In the genomic region with DNA sequence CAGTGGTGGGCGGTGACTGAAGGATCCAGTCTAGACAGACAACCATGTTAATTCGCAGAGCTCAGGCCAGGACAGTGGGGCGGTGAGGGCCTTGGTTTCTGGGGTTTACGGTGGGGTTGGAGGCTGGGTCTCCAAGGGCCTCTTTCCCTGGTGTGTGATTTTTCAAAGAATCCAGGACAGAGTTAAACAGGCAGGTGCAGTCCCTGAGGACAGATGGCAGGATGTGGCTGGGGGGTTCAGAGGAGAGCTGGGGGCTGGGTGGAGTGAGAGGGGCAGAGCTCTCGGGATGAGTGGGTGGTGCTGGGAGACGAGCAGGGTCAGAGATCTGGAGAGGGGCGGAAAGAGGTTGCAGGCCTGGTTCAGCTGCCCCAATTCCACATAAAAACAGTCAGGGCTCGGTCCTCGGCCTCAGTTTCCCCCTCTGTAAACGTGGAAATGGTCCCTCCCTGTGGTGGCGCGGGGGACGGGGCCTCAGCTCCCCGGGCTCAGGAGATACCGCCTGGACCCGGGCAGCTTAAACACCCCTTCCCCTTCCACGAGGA, we compare ENCODE assay signal across 8 cellular contexts.
A peak's percentile ranks its signal among the peaks of the same experiment; 100 is the strongest.
DNase-seq lines count a peak whose midpoint lies in the region; ATAC-seq, FAIRE-seq and TF ChIP-seq lines count a peak whose summit lies in the region.

No MANE protein-coding gene starts in this region.

- peak overlapping the region; percentile 65 for H3K4me2 ChIP-seq in Loucy (ENCODE audit: low read depth, low read length, poor library complexity, severe bottlenecking)
- peak overlapping the region; percentile 53 for H3K4me2 ChIP-seq in endothelial cell of umbilical vein (ENCODE audit: insufficient read depth, low read length)
- peak overlapping the region; percentile 91 for H3K4me2 ChIP-seq in parathyroid adenoma (ENCODE audit: low read length)

- dilution Hi-C loops in endothelial cell of umbilical vein (cut with MboI; ENCODE audit: extremely low pct_ligation_motif_present, low sequenced_read_pairs), result no loop called here

- no peak for DNase-seq in GM12865 (ENCODE audit: low read depth)
- DNase-seq in endothelial cell of umbilical vein (ENCODE audit: low read depth, low spot score), result no peak
- DNase-seq in COR-L47 (lab: John Stamatoyannopoulos, UW), result no peak
- no peak for DNase-seq in RCC 7860 (ENCODE audit: low spot score)

- FAIRE-seq in endothelial cell of umbilical vein (lab: Jason Lieb, UNC) (no peak), RCC 7860 (lab: Jason Lieb, UNC) (no peak)

- CTCF ChIA-PET in endothelial cell of umbilical vein (lab: Charles Lee), result interaction anchor here (0.6 to 2.7 kb wide), 59 partner anchors 8 to 1091 kb away, joined by 3 to 35 read pairs (median 4); partner anchors contain the start of gene MVB12B

- no peaks in the 10 kb centered on the region for H3K36me3 ChIP-seq in Loucy (ENCODE audit: insufficient read depth, low read length)
- no peaks in the 10 kb centered on the region for H3K36me3 ChIP-seq in endothelial cell of umbilical vein (ENCODE audit: control insufficient read depth in 2 of 2, extremely low read depth in 1 of 2, insufficient read depth in 2 of 2, low read length in 2 of 2)
- H3K36me3 ChIP-seq in parathyroid adenoma (ENCODE audit: control insufficient read depth, insufficient read depth, low read length), result no peaks in the 10 kb centered on the region

- no peaks in the 10 kb centered on the region for H3K9me1 ChIP-seq in endothelial cell of umbilical vein (replicated peaks; ENCODE audit: control insufficient read depth, extremely low read depth, insufficient read depth, low read length)

- POLR2A ChIA-PET in endothelial cell of umbilical vein (lab: Charles Lee), result interaction anchor here (0.7 kb wide), 1 partner anchor 983 kb away, joined by 5 read pairs; no protein-coding TSS in a partner anchor

- H3K9me3 ChIP-seq in Loucy (ENCODE audit: insufficient read depth, low read depth, low read length) (no peaks in the 10 kb centered on the region), endothelial cell of umbilical vein (replicated peaks; ENCODE audit: control insufficient read depth, insufficient read depth, low read length) (no peaks in the 10 kb centered on the region), parathyroid adenoma (ENCODE audit: control insufficient read depth, low read length) (no peaks in the 10 kb centered on the region)

- intact Hi-C loops in endothelial cell of umbilical vein (cut with micrococcal nuclease), result loop anchor here (5.0 to 10.0 kb wide), 3 partner anchors 340 to 1085 kb away; partner anchors contain the start of gene PBX3

- H3K79me2 ChIP-seq in Loucy (ENCODE audit: insufficient read depth, low read length) (no peaks in the 10 kb centered on the region), endothelial cell of umbilical vein (ENCODE audit: control insufficient read depth, insufficient read depth, low read length) (no peaks in the 10 kb centered on the region), parathyroid adenoma (no peaks in the 10 kb centered on the region)

- H3K27me3 ChIP-seq in Loucy (ENCODE audit: insufficient read depth, low read length, poor library complexity, severe bottlenecking) (no peaks in the 10 kb centered on the region), endothelial cell of umbilical vein (ENCODE audit: control insufficient read depth in 2 of 2, insufficient read depth in 2 of 2, low read length in 2 of 2) (no peaks in the 10 kb centered on the region), parathyroid adenoma (ENCODE audit: control insufficient read depth, insufficient read depth, low read length) (no peaks in the 10 kb centered on the region)

- H2AFZ ChIP-seq in Loucy (ENCODE audit: low read length), result peak overlapping the region; percentile 89
- peak overlapping the region; percentile 62 for H2AFZ ChIP-seq in endothelial cell of umbilical vein (ENCODE audit: low read depth, low read length)
- H2AFZ ChIP-seq in parathyroid adenoma, result peak overlapping the region; percentile 85

- no peaks in the 10 kb centered on the region for H3F3A ChIP-seq in Loucy (ENCODE audit: low read depth)

- H3K9ac ChIP-seq in Loucy (ENCODE audit: low read depth, low read length, poor library complexity, severe bottlenecking) (peak overlapping the region; percentile 58), endothelial cell of umbilical vein (replicated peaks; ENCODE audit: extremely low read depth, insufficient read depth, low read length) (peak overlapping the region; percentile 93), parathyroid adenoma (no peak overlapping the region)

- no peak for ATAC-seq in HG02938 (IDR thresholded peaks at IDR 0.05; ENCODE audit: unreplicated experiment)
- no peak for ATAC-seq in HG03196 (IDR thresholded peaks at IDR 0.05; ENCODE audit: unreplicated experiment)

- H3K4me1 ChIP-seq in Loucy (ENCODE audit: insufficient read depth, low read length, poor library complexity, severe bottlenecking) (peaks cover 2% of the 10 kb centered on the region), endothelial cell of umbilical vein (ENCODE audit: control insufficient read depth, extremely low read depth, insufficient read depth, low read length) (peaks cover 3% of the 10 kb centered on the region), parathyroid adenoma (no peaks in the 10 kb centered on the region)

- H3K27ac ChIP-seq in endothelial cell of umbilical vein (ENCODE audit: insufficient read depth, low read depth, low read length), result no peak overlapping the region
- no peak overlapping the region for H3K27ac ChIP-seq in parathyroid adenoma

- no peak for TF ChIP-seq POLR2A in endothelial cell of umbilical vein (IDR thresholded peaks at IDR 0.05; ENCODE audit: low read depth, low read length)

- no peak for TF ChIP-seq CTCF in GM12865 (IDR thresholded peaks at IDR 0.05; ENCODE audit: insufficient read depth, low read depth, low read length, missing control alignments)
- no peak for TF ChIP-seq CTCF in Loucy (conservative IDR thresholded peaks at IDR 0.05; ENCODE audit: low read length)
- TF ChIP-seq CTCF in endothelial cell of umbilical vein (IDR thresholded peaks at IDR 0.05; ENCODE audit: extremely low read depth in 1 of 2, insufficient read depth in 1 of 2, low read depth in 1 of 2, low read length in 2 of 2), result no peak
- no peak for TF ChIP-seq CTCF in parathyroid adenoma (IDR thresholded peaks at IDR 0.05)

- no peaks in the 10 kb centered on the region for H3K9me2 ChIP-seq in Loucy (replicated peaks; ENCODE audit: low read depth, low read length)

- H4K20me1 ChIP-seq in Loucy (ENCODE audit: insufficient read depth, low read length, poor library complexity, severe bottlenecking) (no peaks in the 10 kb centered on the region), endothelial cell of umbilical vein (replicated peaks; ENCODE audit: control insufficient read depth, extremely low read depth, insufficient read depth, low read length) (no peaks in the 10 kb centered on the region)

- TSS peak; percentile 31 for BruUV-seq in endothelial cell of umbilical vein (replicated peaks; lab: Mats Ljungman, UMichigan)

- H3K4me3 ChIP-seq in GM12865 (ENCODE audit: low read depth, low read length), result peak overlapping the region; percentile 48
- H3K4me3 ChIP-seq in Loucy (ENCODE audit: low read length, poor library complexity, severe bottlenecking), result peak overlapping the region; percentile 71
- peak overlapping the region; percentile 21 to 62 (median 40) for H3K4me3 ChIP-seq in endothelial cell of umbilical vein (replicated peaks in 1 of 3; ENCODE audit: insufficient read depth in 1 of 3, low read depth in 1 of 3, low read length in 3 of 3)
- no peak overlapping the region for H3K4me3 ChIP-seq in parathyroid adenoma (ENCODE audit: low read depth, low read length)

TF ChIP-seq in endothelial cell of umbilical vein, 7 proteins besides CTCF, POLR2A, EP300 and RAD21:
- TF ChIP-seq EZH2 (IDR thresholded peaks at IDR 0.05; ENCODE audit: borderline replicate concordance, low read depth, low read length, severe bottlenecking) (no peak), JUN (IDR thresholded peaks at IDR 0.05; ENCODE audit: borderline replicate concordance, insufficient read depth, insufficient read length, low read depth) (no peak), FOS (IDR thresholded peaks at IDR 0.05; ENCODE audit: borderline replicate concordance, insufficient read depth, low read length) (no peak), MYC (IDR thresholded peaks at IDR 0.05; ENCODE audit: low read depth, low read length) (no peak), MAX (IDR thresholded peaks at IDR 0.05; ENCODE audit: insufficient read depth, insufficient read length) (no peak), GATA2 (IDR thresholded peaks at IDR 0.05; ENCODE audit: insufficient read depth, insufficient read length, low read depth, low read length) (no peak), POLR2AphosphoS5 (IDR thresholded peaks at IDR 0.05; ENCODE audit: insufficient read depth, low read depth, low read length) (no peak)
